Comparison of ENCODE assay signal across 16 cellular contexts in the genomic region with DNA sequence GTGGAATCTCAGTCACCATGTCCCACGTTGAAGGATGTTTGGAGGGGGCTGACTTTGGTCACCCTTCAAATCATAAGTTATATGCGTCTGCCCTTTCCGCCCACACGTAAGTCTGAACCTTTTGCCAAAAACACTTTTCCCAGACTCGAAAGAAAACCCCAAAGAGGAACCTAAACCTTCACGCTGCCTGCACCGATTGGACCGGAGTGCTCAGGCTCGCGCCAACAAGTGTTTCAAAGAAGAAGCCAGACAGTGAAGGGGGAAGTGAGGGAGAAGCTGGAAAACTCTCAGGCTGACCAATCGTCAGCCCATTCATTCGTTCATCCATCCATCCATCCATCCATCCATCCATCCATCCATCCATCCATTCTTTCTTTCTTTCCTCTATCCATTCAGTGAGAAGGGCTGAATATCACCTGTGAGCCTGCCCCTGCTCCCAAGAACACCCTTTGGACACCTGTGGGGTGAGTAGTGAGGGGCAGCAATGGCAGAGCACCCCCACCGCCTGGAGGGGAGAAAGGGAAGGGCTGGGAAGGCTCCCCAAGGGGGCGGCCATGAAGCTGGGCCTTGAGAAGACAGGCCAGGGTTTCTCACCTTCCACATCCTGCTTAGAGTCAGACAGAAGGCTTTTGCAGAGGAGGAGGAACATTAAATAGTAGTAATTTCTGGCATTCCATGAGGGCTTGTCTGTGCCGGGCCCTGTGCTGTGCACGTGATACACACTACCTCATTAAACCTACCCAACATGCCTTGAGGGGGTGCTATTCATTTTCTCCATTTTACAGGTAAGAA. TPM values are rescaled to one million over a fixed set of nuclear protein-coding genes. Genes with fewer than 3 reads are reported as not detected.
DNase-seq lines count a peak whose midpoint lies in the region; ATAC-seq, FAIRE-seq and TF ChIP-seq lines count a peak whose summit lies in the region.
"Had no signal": no experiment of that assay in that cellular context is flagged by ENCODE, and none has a peak within 500 bp of the region (broad histone marks: within the 10 kb centered on the region; RNA-seq: fewer than 3 reads in every experiment).

No MANE protein-coding gene starts in this region.

- CTCF ChIA-PET in activated CD8-positive, alpha-beta memory T cell treated with anti-CD3 and anti-CD28 coated beads, Interleukin-2, amount 10 ng/mL, durations not matched to agents 7 days and 5 days (lab: Charles Lee) = interaction anchor here (1.1 to 17.9 kb wide), 5 partner anchors 8 to 79 kb away, joined by 3 to 338 read pairs (median 6); no protein-coding TSS in a partner anchor

- H3K4me1 Mint-ChIP-seq in activated CD8-positive, alpha-beta memory T cell treated with anti-CD3 and anti-CD28 coated beads, Interleukin-2, amount 10 ng/mL, durations not matched to agents 7 days and 5 days = peaks cover 87% of the 10 kb centered on the region
- H3K4me1 Mint-ChIP-seq in IgD-negative memory B cell = peaks cover 43 to 60% (median 54%) of the 10 kb centered on the region in 3 donors
- H3K4me1 Mint-ChIP-seq in activated naive CD8-positive, alpha-beta T cell treated with anti-CD3 and anti-CD28 coated beads for 36 hours = peaks cover 85% of the 10 kb centered on the region

- 66 to 85% (median 68%) methylated on average over 16 of the region's 16 CpGs for WGBS in small intestine, 3 donors
- WGBS in heart right ventricle, 2 donors = 78 to 79% methylated on average over 16 of the region's 16 CpGs

- H3K27ac ChIP-seq in small intestine (ENCODE audit: low read depth in 1 of 2, low read length in 1 of 2) (peak overlapping the region; percentile 12 to 32), heart right ventricle (no peak overlapping the region)
- H3K27ac ChIP-seq: esophagus muscularis mucosa had no signal

- intact Hi-C loops in heart right ventricle (cut with DNase I) = no loop called here

- ATAC-seq in activated CD8-positive, alpha-beta memory T cell treated with anti-CD3 and anti-CD28 coated beads, Interleukin-2, amount 10 ng/mL, durations not matched to agents 7 days and 5 days = peak; percentile 13
- no peak for ATAC-seq in heart right ventricle
- ATAC-seq: activated CD4-positive, CD25-positive, alpha-beta regulatory T cell treated with anti-CD3 and anti-CD28 coated beads, Interleukin-2, amount 50 U/mL, for 24 hours had no signal

- FAIRE-seq in small intestine (lab: Jason Lieb, UNC) = no peak
- no peak for FAIRE-seq in D721Med (lab: Jason Lieb, UNC)

- H3K27me3 Mint-ChIP-seq in activated CD8-positive, alpha-beta memory T cell treated with anti-CD3 and anti-CD28 coated beads, Interleukin-2, amount 10 ng/mL, durations not matched to agents 7 days and 5 days = no peaks in the 10 kb centered on the region
- no peaks in the 10 kb centered on the region for H3K27me3 Mint-ChIP-seq in IgD-negative memory B cell
- H3K27me3 Mint-ChIP-seq in activated naive CD8-positive, alpha-beta T cell treated with anti-CD3 and anti-CD28 coated beads for 36 hours = peaks cover 3% of the 10 kb centered on the region

- H3K4me3 Mint-ChIP-seq in activated CD8-positive, alpha-beta memory T cell treated with anti-CD3 and anti-CD28 coated beads, Interleukin-2, amount 10 ng/mL, durations not matched to agents 7 days and 5 days = peak overlapping the region; percentile 89
- H3K4me3 Mint-ChIP-seq in IgD-negative memory B cell = peak overlapping the region in 3 of 4 donors; percentile 10 to 90 (median 66)
- H3K4me3 Mint-ChIP-seq in activated naive CD8-positive, alpha-beta T cell treated with anti-CD3 and anti-CD28 coated beads for 36 hours = peak overlapping the region; percentile 91

- H3K36me3 ChIP-seq in small intestine (ENCODE audit: control insufficient read depth in 2 of 2, insufficient read depth in 2 of 2, low read length in 2 of 2) (no peaks in the 10 kb centered on the region), heart right ventricle (no peaks in the 10 kb centered on the region)
- H3K36me3 ChIP-seq: esophagus muscularis mucosa had no signal

- H3K36me3 Mint-ChIP-seq in activated CD8-positive, alpha-beta memory T cell treated with anti-CD3 and anti-CD28 coated beads, Interleukin-2, amount 10 ng/mL, durations not matched to agents 7 days and 5 days = peaks cover 86% of the 10 kb centered on the region
- no peaks in the 10 kb centered on the region for H3K36me3 Mint-ChIP-seq in IgD-negative memory B cell
- H3K36me3 Mint-ChIP-seq in activated naive CD8-positive, alpha-beta T cell treated with anti-CD3 and anti-CD28 coated beads for 36 hours = peaks cover 85% of the 10 kb centered on the region

- no peaks in the 10 kb centered on the region for H3K4me1 ChIP-seq in small intestine (ENCODE audit: control insufficient read depth in 2 of 2, insufficient read depth in 1 of 2, low read depth in 1 of 2, low read length in 1 of 2)
- H3K4me1 ChIP-seq in heart right ventricle = peaks cover 0 to 14% (median 0%) of the 10 kb centered on the region in 9 donors
- H3K4me1 ChIP-seq: esophagus muscularis mucosa had no signal

- TF ChIP-seq CTCF in D721Med (IDR thresholded peaks at IDR 0.05; ENCODE audit: insufficient read depth, missing control alignments) (no peak), heart right ventricle (IDR thresholded peaks at IDR 0.05) (no peak)

- DNase-seq in activated CD8-positive, alpha-beta memory T cell treated with anti-CD3 and anti-CD28 coated beads, Interleukin-2, amount 10 ng/mL, durations not matched to agents 7 days and 5 days = peak; percentile 68
- DNase-seq in activated CD8-positive, alpha-beta memory T cell treated with anti-CD3 and anti-CD28 coated beads, Interleukin-2, amount 50 U/mL, for 4 hours = no peak
- no peak for DNase-seq in activated naive CD8-positive, alpha-beta T cell treated with anti-CD3 and anti-CD28 coated beads for 36 hours
- DNase-seq in small intestine (no peak), D721Med (ENCODE audit: insufficient read length, low spot score) (no peak), NCI-H524 (lab: John Stamatoyannopoulos, UW) (no peak), heart right ventricle (no peak)
- DNase-seq: NCI-H2107; NK-92 treated with Interleukin-12 subunit alpha and Interleukin-12 subunit beta, amount 100 ng/mL, for 24 hours; SK-N-SH had no signal

- H3K9me3 Mint-ChIP-seq in activated CD8-positive, alpha-beta memory T cell treated with anti-CD3 and anti-CD28 coated beads, Interleukin-2, amount 10 ng/mL, durations not matched to agents 7 days and 5 days (ENCODE audit: low read depth) = no peaks in the 10 kb centered on the region
- no peaks in the 10 kb centered on the region for H3K9me3 Mint-ChIP-seq in IgD-negative memory B cell
- H3K9me3 Mint-ChIP-seq in activated naive CD8-positive, alpha-beta T cell treated with anti-CD3 and anti-CD28 coated beads for 36 hours = peaks cover 1% of the 10 kb centered on the region

- H3K27me3 ChIP-seq in small intestine (ENCODE audit: control insufficient read depth in 2 of 2, insufficient read depth in 2 of 2, low read length in 2 of 2) (no peaks in the 10 kb centered on the region), heart right ventricle (peaks cover 0 to 58% (median 29%) of the 10 kb centered on the region in 7 donors)

- H3K27ac Mint-ChIP-seq in activated CD8-positive, alpha-beta memory T cell treated with anti-CD3 and anti-CD28 coated beads, Interleukin-2, amount 10 ng/mL, durations not matched to agents 7 days and 5 days = peak overlapping the region; percentile 92
- peak overlapping the region; percentile 10 to 95 (median 86) for H3K27ac Mint-ChIP-seq in IgD-negative memory B cell
- peak overlapping the region; percentile 98 for H3K27ac Mint-ChIP-seq in activated naive CD8-positive, alpha-beta T cell treated with anti-CD3 and anti-CD28 coated beads for 36 hours

- H3K4me3 ChIP-seq in small intestine (ENCODE audit: low read depth in 1 of 2, low read length in 2 of 2) (no peak overlapping the region), heart right ventricle (no peak overlapping the region)
- H3K4me3 ChIP-seq: esophagus muscularis mucosa, lung had no signal

- H3K9me3 ChIP-seq in small intestine (ENCODE audit: control insufficient read depth, low read depth) = no peaks in the 10 kb centered on the region
- H3K9me3 ChIP-seq in heart right ventricle = no peaks in the 10 kb centered on the region
- H3K9me3 ChIP-seq: esophagus muscularis mucosa, SK-N-SH had no signal

RNA-seq across cellular contexts. Expression of a gene that starts 27.1 kb away (rescaled TPM):
- 100 to 1,000 TPM; 224 to 246 TPM for total RNA-seq in activated CD8-positive, alpha-beta memory T cell treated with anti-CD3 and anti-CD28 coated beads, Interleukin-2, amount 10 ng/mL, durations not matched to agents 7 days and 5 days
- polyA plus RNA-seq in IgD-negative memory B cell (30.1 TPM), small intestine (1 to 10 TPM; 1.1 to 5.4 (median 2.2) TPM), heart right ventricle (under 1 TPM; 0.07 to 0.35 TPM)
- total RNA-seq in activated naive CD8-positive, alpha-beta T cell treated with anti-CD3 and anti-CD28 coated beads for 36 hours = 100 to 1,000 TPM; 144 TPM
- total RNA-seq in heart right ventricle = 1 to 10 TPM in 2 of 10 donors, under 1 TPM in 8; 0.15 to 5.9 (median 0.40) TPM
- total RNA-seq: cerebellum, LHCN-M2 had no signal
- polyA plus RNA-seq: SK-N-SH had no signal

Comparison
In these comparisons a context has a peak if more than half of its experiments do, and no peak if none do; other contexts are left out.
1. H3K27ac ChIP-seq: peak in small intestine (2 of 2); none in heart right ventricle (0 of 10).
2. RNA of a gene that starts 27.1 kb away (total RNA-seq): 224 to 246 TPM in activated CD8-positive, alpha-beta memory T cell treated with anti-CD3 and anti-CD28 coated beads, Interleukin-2, amount 10 ng/mL, durations not matched to agents 7 days and 5 days and 144 TPM in activated naive CD8-positive, alpha-beta T cell treated with anti-CD3 and anti-CD28 coated beads for 36 hours; 0.15 to 5.9 TPM in heart right ventricle; every median in the first group is over 10 times any median in the second.
3. Peak in every context shown above with its lines, with median percentiles within 50 percentile points of each other: H3K27ac Mint-ChIP-seq and H3K4me3 Mint-ChIP-seq.